18 cellular contexts compared by ENCODE assay signal in the genomic region with DNA sequence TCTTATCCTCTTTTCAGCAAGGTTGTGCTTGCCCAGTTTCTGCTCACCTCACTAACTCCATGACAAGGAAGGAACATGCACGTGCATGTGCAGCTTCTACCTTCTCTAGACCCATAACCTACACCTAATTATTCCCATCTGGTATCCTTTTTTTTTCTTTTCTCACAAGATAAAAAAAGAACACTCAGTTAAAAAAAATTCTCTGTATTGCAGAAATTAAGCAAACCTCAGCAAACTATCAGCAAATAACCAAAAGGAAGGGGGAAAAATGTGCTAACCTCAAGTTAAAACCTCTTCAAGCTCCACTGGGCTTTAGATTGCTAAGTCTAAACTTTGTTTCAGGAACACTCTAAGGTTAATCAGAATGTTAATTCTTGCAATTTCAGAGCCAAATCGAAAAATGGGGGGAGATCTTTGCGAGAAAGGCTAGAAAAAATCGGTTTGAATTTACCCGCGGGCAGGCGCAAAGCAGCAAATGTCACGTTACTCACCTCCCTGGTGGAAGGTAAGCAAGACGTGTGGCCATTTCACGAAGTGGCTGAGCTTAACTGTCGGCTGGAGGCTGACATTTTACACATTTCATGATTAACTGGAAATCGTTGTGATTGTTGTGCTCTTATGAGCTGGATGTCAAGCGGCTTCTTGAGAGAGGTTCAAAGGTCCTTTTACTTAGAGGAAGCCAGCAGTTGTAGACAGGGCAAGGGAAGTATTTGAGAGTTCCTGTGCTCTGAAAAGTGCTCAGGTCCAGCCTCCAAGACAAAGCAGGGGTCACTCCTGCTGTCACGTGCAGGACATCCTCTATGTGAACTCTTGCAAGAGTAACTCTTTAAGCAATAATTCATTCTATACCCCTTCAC. TPM values are rescaled to one million over a fixed set of nuclear protein-coding genes. Genes with fewer than 3 reads are reported as not detected.
DNase-seq lines count a peak whose midpoint lies in the region; ATAC-seq and TF ChIP-seq lines count a peak whose summit lies in the region.
"Had no signal": no experiment of that assay in that cellular context is flagged by ENCODE, and none has a peak within 500 bp of the region (broad histone marks: within the 10 kb centered on the region; RNA-seq: fewer than 3 reads in every experiment).

No MANE protein-coding gene starts in this region.

- peaks cover 59 to 79% of the 10 kb centered on the region in 2 donors for H3K27me3 Mint-ChIP-seq in natural killer cell (ENCODE audit: low read depth in 2 of 2)

- H3K27ac Mint-ChIP-seq in natural killer cell = no peak overlapping the region
- H3K27ac Mint-ChIP-seq: CD14-positive monocyte had no signal

- H3K36me3 Mint-ChIP-seq in natural killer cell = peaks cover 26% of the 10 kb centered on the region

- H3K4me1 Mint-ChIP-seq in natural killer cell = no peaks in the 10 kb centered on the region

- peaks cover 0 to 11% of the 10 kb centered on the region in 2 donors for H3K9me3 Mint-ChIP-seq in natural killer cell

- intact Hi-C loops in left colon (cut with DNase I, micrococcal nuclease) (no loop called here), natural killer cell (cut with micrococcal nuclease) (no loop called here)

- ATAC-seq in GM19324 (IDR thresholded peaks at IDR 0.05; ENCODE audit: low FRiP score, unreplicated experiment) = peak; percentile 43
- peak; percentile 22 for ATAC-seq in left colon
- no peak for ATAC-seq in natural killer cell
- ATAC-seq in GM21528 (IDR thresholded peaks at IDR 0.05; ENCODE audit: low FRiP score, unreplicated experiment) = no peak
- ATAC-seq: HCT116 had no signal

- TF ChIP-seq CTCF in natural killer cell (IDR thresholded peaks at IDR 0.05) = no peak

- DNase-seq in NCI-H345 treated with DMSO at 0.1 percent for 48 hours (lab: John Stamatoyannopoulos, UW; ENCODE audit: unreplicated experiment) = peak; percentile 47
- DNase-seq in left colon = no peak
- DNase-seq in renal cortical epithelial cell (ENCODE audit: low read depth) = peak; percentile 75
- no peak for DNase-seq in SHP77 treated with DMSO at 0.1 percent for 48 hours (lab: John Stamatoyannopoulos, UW)
- DNase-seq in natural killer cell = no peak
- no peak for DNase-seq in NCI-H1930 (lab: John Stamatoyannopoulos, UW)
- DNase-seq: EL, GF-D8, GM23248, IMR-90, NCI-H2081, NCI-H510A treated with DMSO at 0.1 percent for 48 hours, NCI-H748 treated with DMSO at 0.1 percent for 48 hours had no signal

- no peak overlapping the region for H3K4me3 Mint-ChIP-seq in natural killer cell

RNA-seq across cellular contexts. Expression of a gene that starts 19.1 kb away (rescaled TPM):
- not detected for total RNA-seq in left colon
- total RNA-seq in renal cortical epithelial cell = 0.35 and 8.8 TPM in 2 replicates
- total RNA-seq in natural killer cell = not detected
- total RNA-seq: GM23248, IMR-90, SJSA1 had no signal

Comparison
In these comparisons a context has a peak if more than half of its experiments do, and no peak if none do; other contexts are left out.
1. ATAC-seq: peak in GM19324 (single experiment) and left colon (single experiment); none in natural killer cell (0 of 3) and GM21528 (single experiment).
2. DNase-seq: peak in NCI-H345 treated with DMSO at 0.1 percent for 48 hours (single experiment) and renal cortical epithelial cell (single experiment); none in left colon (0 of 2), SHP77 treated with DMSO at 0.1 percent for 48 hours (single experiment), natural killer cell (single experiment) and NCI-H1930 (0 of 2).